Comparison of ENCODE assay signal across 1 cellular context in the genomic region with DNA sequence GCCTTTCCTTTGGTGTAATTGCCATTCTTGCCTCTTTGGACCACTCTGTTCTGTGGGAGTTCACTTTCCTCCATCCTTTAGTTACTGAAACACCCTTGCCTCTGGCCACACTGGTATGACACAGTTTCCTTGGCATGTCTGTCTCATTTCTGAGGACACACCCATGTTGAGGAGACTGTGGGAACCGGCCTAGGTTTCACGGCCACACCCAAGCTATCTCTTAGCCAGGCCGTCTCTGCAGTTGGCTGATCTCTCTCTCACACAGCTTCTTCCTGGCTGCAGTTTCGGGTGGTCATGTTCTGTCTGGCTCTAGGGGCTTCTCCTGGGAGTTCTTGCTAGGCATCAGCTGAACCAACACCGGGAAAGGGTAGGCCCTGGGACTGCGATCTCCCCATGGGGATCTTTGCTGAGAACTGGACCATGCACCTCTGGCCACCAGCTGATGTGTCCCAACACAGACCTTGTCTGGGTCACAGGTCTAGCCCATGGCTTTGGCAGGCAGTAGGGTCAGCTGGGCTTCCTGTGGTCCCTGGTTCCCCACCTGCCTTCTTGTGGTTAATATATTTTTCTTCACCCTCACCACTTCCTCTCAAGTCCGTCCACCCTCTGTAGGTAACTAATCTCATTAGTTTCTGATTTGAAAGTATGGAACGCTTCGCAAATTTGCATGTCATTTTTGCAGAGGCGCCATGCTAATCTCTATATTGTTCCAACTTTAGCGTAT.
TF ChIP-seq lines count a peak whose summit lies in the region.

No MANE protein-coding gene starts in this region.

TF ChIP-seq in GM12878, 131 proteins besides CTCF, POLR2A, EP300 and RAD21 (continued from another document):
- TF ChIP-seq, protein P1, sequence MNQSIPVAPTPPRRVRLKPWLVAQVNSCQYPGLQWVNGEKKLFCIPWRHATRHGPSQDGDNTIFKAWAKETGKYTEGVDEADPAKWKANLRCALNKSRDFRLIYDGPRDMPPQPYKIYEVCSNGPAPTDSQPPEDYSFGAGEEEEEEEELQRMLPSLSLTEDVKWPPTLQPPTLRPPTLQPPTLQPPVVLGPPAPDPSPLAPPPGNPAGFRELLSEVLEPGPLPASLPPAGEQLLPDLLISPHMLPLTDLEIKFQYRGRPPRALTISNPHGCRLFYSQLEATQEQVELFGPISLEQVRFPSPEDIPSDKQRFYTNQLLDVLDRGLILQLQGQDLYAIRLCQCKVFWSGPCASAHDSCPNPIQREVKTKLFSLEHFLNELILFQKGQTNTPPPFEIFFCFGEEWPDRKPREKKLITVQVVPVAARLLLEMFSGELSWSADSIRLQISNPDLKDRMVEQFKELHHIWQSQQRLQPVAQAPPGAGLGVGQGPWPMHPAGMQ (IDR thresholded peaks at IDR 0.05; ENCODE audit: borderline replicate concordance), result no peak
- TF ChIP-seq TBL1XR1 (IDR thresholded peaks at IDR 0.05; ENCODE audit: low read depth, low read length) (no peak), RCOR1 (conservative IDR thresholded peaks at IDR 0.05; ENCODE audit: low read depth, low read length) (no peak), JUND (IDR thresholded peaks at IDR 0.05; ENCODE audit: low read depth, low read length) (no peak), TCF3 (IDR thresholded peaks at IDR 0.05; ENCODE audit: borderline replicate concordance, insufficient read depth, low read depth, low read length) (0 out of 2 replicates have a peak, but pooled peaks have one; percentile 51), FOS (IDR thresholded peaks at IDR 0.05; ENCODE audit: borderline replicate concordance, extremely low read depth, insufficient read length) (no peak), RFX5 (IDR thresholded peaks at IDR 0.05; ENCODE audit: low read depth, low read length) (no peak), CUX1 (IDR thresholded peaks at IDR 0.05; ENCODE audit: insufficient replicate concordance, low read depth, low read length) (peak; percentile 59), NFIC (IDR thresholded peaks at IDR 0.05; ENCODE audit: low read depth, low read length) (peak; percentile 66; the same call in 1 of the 2 replicates)
- TF ChIP-seq, protein P2, sequence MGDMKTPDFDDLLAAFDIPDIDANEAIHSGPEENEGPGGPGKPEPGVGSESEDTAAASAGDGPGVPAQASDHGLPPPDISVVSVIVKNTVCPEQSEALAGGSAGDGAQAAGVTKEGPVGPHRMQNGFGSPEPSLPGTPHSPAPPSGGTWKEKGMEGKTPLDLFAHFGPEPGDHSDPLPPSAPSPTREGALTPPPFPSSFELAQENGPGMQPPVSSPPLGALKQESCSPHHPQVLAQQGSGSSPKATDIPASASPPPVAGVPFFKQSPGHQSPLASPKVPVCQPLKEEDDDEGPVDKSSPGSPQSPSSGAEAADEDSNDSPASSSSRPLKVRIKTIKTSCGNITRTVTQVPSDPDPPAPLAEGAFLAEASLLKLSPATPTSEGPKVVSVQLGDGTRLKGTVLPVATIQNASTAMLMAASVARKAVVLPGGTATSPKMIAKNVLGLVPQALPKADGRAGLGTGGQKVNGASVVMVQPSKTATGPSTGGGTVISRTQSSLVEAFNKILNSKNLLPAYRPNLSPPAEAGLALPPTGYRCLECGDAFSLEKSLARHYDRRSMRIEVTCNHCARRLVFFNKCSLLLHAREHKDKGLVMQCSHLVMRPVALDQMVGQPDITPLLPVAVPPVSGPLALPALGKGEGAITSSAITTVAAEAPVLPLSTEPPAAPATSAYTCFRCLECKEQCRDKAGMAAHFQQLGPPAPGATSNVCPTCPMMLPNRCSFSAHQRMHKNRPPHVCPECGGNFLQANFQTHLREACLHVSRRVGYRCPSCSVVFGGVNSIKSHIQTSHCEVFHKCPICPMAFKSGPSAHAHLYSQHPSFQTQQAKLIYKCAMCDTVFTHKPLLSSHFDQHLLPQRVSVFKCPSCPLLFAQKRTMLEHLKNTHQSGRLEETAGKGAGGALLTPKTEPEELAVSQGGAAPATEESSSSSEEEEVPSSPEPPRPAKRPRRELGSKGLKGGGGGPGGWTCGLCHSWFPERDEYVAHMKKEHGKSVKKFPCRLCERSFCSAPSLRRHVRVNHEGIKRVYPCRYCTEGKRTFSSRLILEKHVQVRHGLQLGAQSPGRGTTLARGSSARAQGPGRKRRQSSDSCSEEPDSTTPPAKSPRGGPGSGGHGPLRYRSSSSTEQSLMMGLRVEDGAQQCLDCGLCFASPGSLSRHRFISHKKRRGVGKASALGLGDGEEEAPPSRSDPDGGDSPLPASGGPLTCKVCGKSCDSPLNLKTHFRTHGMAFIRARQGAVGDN (IDR thresholded peaks at IDR 0.05), result no peak
- TF ChIP-seq, protein P3, sequence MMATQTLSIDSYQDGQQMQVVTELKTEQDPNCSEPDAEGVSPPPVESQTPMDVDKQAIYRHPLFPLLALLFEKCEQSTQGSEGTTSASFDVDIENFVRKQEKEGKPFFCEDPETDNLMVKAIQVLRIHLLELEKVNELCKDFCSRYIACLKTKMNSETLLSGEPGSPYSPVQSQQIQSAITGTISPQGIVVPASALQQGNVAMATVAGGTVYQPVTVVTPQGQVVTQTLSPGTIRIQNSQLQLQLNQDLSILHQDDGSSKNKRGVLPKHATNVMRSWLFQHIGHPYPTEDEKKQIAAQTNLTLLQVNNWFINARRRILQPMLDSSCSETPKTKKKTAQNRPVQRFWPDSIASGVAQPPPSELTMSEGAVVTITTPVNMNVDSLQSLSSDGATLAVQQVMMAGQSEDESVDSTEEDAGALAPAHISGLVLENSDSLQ (IDR thresholded peaks at IDR 0.05), result peak; percentile 23; the same call in 1 of the 2 replicates
